In the genomic region with DNA sequence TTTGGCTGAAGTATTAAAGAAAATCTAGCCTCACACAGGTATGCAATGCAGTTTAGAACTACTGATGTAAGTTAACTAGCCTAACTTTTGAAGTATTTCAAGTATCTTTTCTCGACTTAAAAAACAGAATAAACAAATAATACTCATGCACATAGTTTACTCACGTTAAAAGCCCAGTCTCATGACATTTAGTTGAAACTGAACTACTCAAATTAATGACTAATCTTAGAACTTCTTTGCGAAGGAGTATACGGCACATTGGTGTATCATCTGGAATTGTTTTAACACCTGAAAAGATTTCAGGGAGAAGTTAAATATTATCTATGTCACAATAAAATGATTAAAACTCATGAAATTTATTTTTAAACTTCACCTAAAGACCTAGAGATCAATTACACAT, we compare ENCODE assay signal across 8 cellular contexts.
"Had no signal": no experiment of that assay in that cellular context is flagged by ENCODE, and none has a peak within 500 bp of the region (broad histone marks: within the 10 kb centered on the region; RNA-seq: fewer than 3 reads in every experiment).

No MANE protein-coding gene starts in this region.

- H3K4me3 Mint-ChIP-seq: H9, IgD-negative memory B cell had no signal

- H3K27ac ChIP-seq: GM23248, HL-60 had no signal

- H3K27me3 Mint-ChIP-seq: IgD-negative memory B cell had no signal

- ATAC-seq: HepG2 had no signal

- H3K9me3 Mint-ChIP-seq: H9, IgD-negative memory B cell had no signal

- H3K4me3 ChIP-seq: GM23248 had no signal

- DNase-seq: GM23248, GOT3, H9, HCEC 1CT, KG1 had no signal

- H3K4me1 Mint-ChIP-seq: H9, IgD-negative memory B cell had no signal

- FAIRE-seq: HepG2 had no signal

- H3K27ac Mint-ChIP-seq: H9, IgD-negative memory B cell had no signal

- H2AFZ ChIP-seq: GM23248 had no signal
